In the genomic region with DNA sequence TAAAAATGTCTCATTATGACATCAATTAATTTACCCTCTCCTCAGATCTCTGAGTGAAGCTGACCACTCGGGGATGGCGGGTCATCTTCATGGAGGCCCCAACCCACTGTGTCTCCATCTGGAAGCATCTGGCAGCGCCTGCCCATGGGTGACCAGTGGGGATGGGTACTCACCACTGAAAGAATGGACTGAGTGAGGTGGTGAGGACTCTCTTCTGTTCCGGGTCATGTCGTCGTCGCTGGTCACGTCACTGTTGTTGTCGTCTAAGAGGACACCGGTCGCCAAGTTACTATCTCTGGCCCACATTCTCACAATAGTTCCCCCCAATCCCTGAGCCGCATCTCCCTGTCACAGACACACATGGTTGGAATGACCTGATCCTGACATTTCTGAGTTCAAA, we compare ENCODE assay signal across 2 cellular contexts.
TF ChIP-seq lines count a peak whose summit lies in the region.

No MANE protein-coding gene starts in this region.

TF ChIP-seq in HepG2, 621 proteins besides CTCF, POLR2A, EP300 and RAD21:
- TF ChIP-seq MTA1 (CRISPR knock-in tag; IDR thresholded peaks at IDR 0.05; ENCODE audit: borderline replicate concordance) (no peak), ATF7-NPFF (CRISPR knock-in tag; IDR thresholded peaks at IDR 0.05; ENCODE audit: low read depth) (no peak), RBM22 (optimal IDR thresholded peaks at IDR 0.05; ENCODE audit: low read length) (peak; percentile 32)

TF ChIP-seq in A549, 52 proteins besides CTCF, POLR2A, EP300 and RAD21:
- TF ChIP-seq MAZ (IDR thresholded peaks at IDR 0.05; ENCODE audit: borderline replicate concordance, low read depth, low read length) = no peak
- TF ChIP-seq CBX8 (IDR thresholded peaks at IDR 0.05) = no peak
- no peak for TF ChIP-seq PHF8 (IDR thresholded peaks at IDR 0.05; ENCODE audit: borderline replicate concordance, low read depth)
- TF ChIP-seq GATA3 (IDR thresholded peaks at IDR 0.05; ENCODE audit: borderline replicate concordance) = no peak
- no peak for TF ChIP-seq RFX5 (IDR thresholded peaks at IDR 0.05)
- no peak for TF ChIP-seq RCOR1 (IDR thresholded peaks at IDR 0.05; ENCODE audit: low read depth, low read length)
- TF ChIP-seq CHD2 (IDR thresholded peaks at IDR 0.05; ENCODE audit: low read length, partially characterized antibody) = no peak
- no peak for TF ChIP-seq FOXS1 (CRISPR knock-in tag; IDR thresholded peaks at IDR 0.05)
- TF ChIP-seq TFCP2L1 (CRISPR knock-in tag; IDR thresholded peaks at IDR 0.05) = no peak
- TF ChIP-seq POLR2AphosphoS2 (conservative IDR thresholded peaks at IDR 0.05; ENCODE audit: low read length) = no peak
- TF ChIP-seq CEBPB (IDR thresholded peaks at IDR 0.05) = no peak
- no peak for TF ChIP-seq EHF (CRISPR knock-in tag; IDR thresholded peaks at IDR 0.05)
- TF ChIP-seq EHMT2 (IDR thresholded peaks at IDR 0.05; ENCODE audit: low read depth) = no peak
- TF ChIP-seq ZFP36 (IDR thresholded peaks at IDR 0.05; ENCODE audit: borderline replicate concordance, partially characterized antibody) = no peak
- no peak for TF ChIP-seq HES2 (IDR thresholded peaks at IDR 0.05)
